Comparison of ENCODE assay signal across 13 cellular contexts in genomic region chr5:171093598-171093997, GRCh38.
"Had no signal": no experiment of that assay in that cellular context is flagged by ENCODE, and none has a peak within 500 bp of the region (broad histone marks: within the 10 kb centered on the region; RNA-seq: fewer than 3 reads in every experiment).

No MANE protein-coding gene starts in this region.

- ATAC-seq: activated CD4-positive, CD25-positive, alpha-beta regulatory T cell treated with anti-CD3 and anti-CD28 coated beads, Interleukin-2, amount 50 U/mL, for 24 hours; activated CD8-positive, alpha-beta memory T cell treated with anti-CD3 and anti-CD28 coated beads, Interleukin-2, amount 10 ng/mL, durations not matched to agents 7 days and 5 days; gastrocnemius medialis; heart right ventricle; left ventricle myocardium superior; sciatic nerve had no signal

- H3K27ac ChIP-seq: gastrocnemius medialis, heart right ventricle had no signal

- H3K4me3 ChIP-seq: gastrocnemius medialis, heart right ventricle had no signal

- H3K9me3 ChIP-seq: gastrocnemius medialis had no signal

- DNase-seq: activated CD4-positive, alpha-beta T cell treated with anti-CD3 and anti-CD28 coated beads, Interleukin-2, amount 50 U/mL, for 4 hours; activated CD8-positive, alpha-beta memory T cell treated with anti-CD3 and anti-CD28 coated beads, Interleukin-2, amount 10 ng/mL, durations not matched to agents 7 days and 5 days; activated effector memory CD4-positive, alpha-beta T cell treated with Interleukin-2 at 50 U/mL for 16 hours; activated T-cell treated with anti-CD3 and anti-CD28 coated beads, Interleukin-2, amount 50 U/mL, for 24 hours; amniotic stem cell; gastrocnemius medialis; heart right ventricle; kidney; left ventricle myocardium superior; stimulated activated CD4-positive, alpha-beta T cell treated with anti-CD3 and anti-CD28 coated beads, Interleukin-12 subunit alpha, Interleukin-12 subunit beta, amount 100 ng/mL, for 4 hours; stimulated activated naive CD4-positive, alpha-beta T cell treated with Interleukin-2 at 50 U/mL for 16 hours had no signal

- H3K36me3 ChIP-seq: gastrocnemius medialis, heart right ventricle had no signal

- H3K27me3 ChIP-seq: gastrocnemius medialis, heart right ventricle had no signal

- H3K4me1 ChIP-seq: gastrocnemius medialis, heart right ventricle had no signal
